9 cellular contexts compared by ENCODE assay signal in the genomic region with DNA sequence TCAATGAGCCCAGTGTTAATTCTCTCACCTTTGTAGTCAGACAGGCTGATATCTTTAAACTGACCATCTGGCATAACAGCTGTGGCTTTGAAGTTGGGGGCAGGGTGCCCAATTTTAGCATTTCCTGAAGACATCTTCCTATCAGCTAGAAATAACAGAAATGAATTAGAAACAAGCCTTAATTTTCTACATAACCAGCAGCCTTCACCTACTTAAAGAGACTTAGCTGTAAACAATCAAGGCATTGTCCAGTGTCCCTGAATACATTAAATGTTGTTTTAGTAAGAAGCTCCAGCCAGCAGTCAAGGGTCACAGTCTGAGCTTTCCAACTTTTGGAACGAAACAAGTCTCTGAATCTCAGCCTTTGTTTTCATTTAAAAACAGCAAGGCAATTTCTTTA. TPM values are rescaled to one million over a fixed set of nuclear protein-coding genes. Genes with fewer than 3 reads are reported as not detected.
DNase-seq lines count a peak whose midpoint lies in the region; ATAC-seq and TF ChIP-seq lines count a peak whose summit lies in the region.
"Had no signal": no experiment of that assay in that cellular context is flagged by ENCODE, and none has a peak within 500 bp of the region (broad histone marks: within the 10 kb centered on the region; RNA-seq: fewer than 3 reads in every experiment).

No MANE protein-coding gene starts in this region.

- POLR2A ChIA-PET in CD8-positive, alpha-beta T cell (lab: Charles Lee), result interaction anchor here (0.6 to 2.2 kb wide), 2 partner anchors 19 to 27 kb away, joined by 3 to 6 read pairs; partner anchors contain the start of genes CCDC163 and MMACHC
- POLR2A ChIA-PET in GM10248 (lab: Yijun Ruan, JAX), result interaction anchor here (1.0 to 3.7 kb wide), 6 partner anchors 19 to 797 kb away, joined by 3 to 26 read pairs (median 7); partner anchors contain the start of genes AKR1A1, CCDC163, MMACHC and TESK2

- H3K4me3 ChIP-seq in CD8-positive, alpha-beta T cell (ENCODE audit: low read depth, low read length), result no peak overlapping the region
- H3K4me3 ChIP-seq in MG63 (peak overlapping the region; percentile 84; the same call in 1 of the 2 replicates), breast epithelium (peak overlapping the region in 2 of 3 donors; percentile 11 to 29)

- CTCF ChIA-PET in CD8-positive, alpha-beta T cell (lab: Charles Lee), result interaction anchor here (1.3 to 5.0 kb wide), 4 partner anchors 8 to 51 kb away, joined by 3 to 41 read pairs (median 6); no protein-coding TSS in a partner anchor
- CTCF ChIA-PET in GM10248 (lab: Yijun Ruan, JAX), result interaction anchor here (0.7 to 6.4 kb wide), 7 partner anchors 8 to 50 kb away, joined by 3 to 64 read pairs (median 3); partner anchors contain the start of genes AKR1A1, CCDC163 and MMACHC

- TF ChIP-seq POLR2A in breast epithelium (IDR thresholded peaks at IDR 0.05), result no peak

- DNase-seq in CD8-positive, alpha-beta T cell, result no peak
- no peak for DNase-seq in MG63
- no peak for DNase-seq in breast epithelium (ENCODE audit: low spot score in 2 of 2)
- no peak for DNase-seq in naive B cell
- no peak for DNase-seq in MV-4-11 (lab: John Stamatoyannopoulos, UW)
- DNase-seq in cortex of kidney (lab: John Stamatoyannopoulos, UW), result no peak
- no peak for DNase-seq in GM10248 (ENCODE audit: extremely low spot score)
- DNase-seq: Kasumi-1 had no signal

- ATAC-seq in CD8-positive, alpha-beta T cell, result no peak
- ATAC-seq in naive B cell (ENCODE audit: low read depth in 2 of 2) (no peak), GM21367 (IDR thresholded peaks at IDR 0.05; ENCODE audit: unreplicated experiment) (no peak)

- H3K4me1 ChIP-seq in CD8-positive, alpha-beta T cell (ENCODE audit: insufficient read depth, low read length), result peaks cover 15% of the 10 kb centered on the region
- peaks cover 5 to 14% of the 10 kb centered on the region in 2 donors for H3K4me1 ChIP-seq in breast epithelium

- H3K36me3 Mint-ChIP-seq in CD8-positive, alpha-beta T cell, result peaks cover 48% of the 10 kb centered on the region
- H3K36me3 Mint-ChIP-seq in naive B cell, result peaks cover 8 to 11% of the 10 kb centered on the region in 2 donors

- TF ChIP-seq CTCF in CD8-positive, alpha-beta T cell (IDR thresholded peaks at IDR 0.05), result no peak
- no peak for TF ChIP-seq CTCF in breast epithelium (IDR thresholded peaks at IDR 0.05)
- TF ChIP-seq CTCF in GM10248 (IDR thresholded peaks at IDR 0.05; ENCODE audit: control extremely low read depth, extremely low read depth, low read depth, missing control alignments), result no peak

- no peaks in the 10 kb centered on the region for H3K9me3 ChIP-seq in CD8-positive, alpha-beta T cell (ENCODE audit: low read length)
- H3K9me3 ChIP-seq in MG63 (no peaks in the 10 kb centered on the region), breast epithelium (no peaks in the 10 kb centered on the region)

- peak overlapping the region; percentile 57 for H3K27ac Mint-ChIP-seq in CD8-positive, alpha-beta T cell
- H3K27ac Mint-ChIP-seq in naive B cell, result peak overlapping the region; percentile 34 to 93 (median 74)

- H3K27me3 ChIP-seq in CD8-positive, alpha-beta T cell (ENCODE audit: insufficient read depth, low read length), result no peaks in the 10 kb centered on the region
- H3K27me3 ChIP-seq in MG63, result no peaks in the 10 kb centered on the region
- no peaks in the 10 kb centered on the region for H3K27me3 ChIP-seq in breast epithelium

- H3K9me3 Mint-ChIP-seq in CD8-positive, alpha-beta T cell, result no peaks in the 10 kb centered on the region
- H3K9me3 Mint-ChIP-seq in naive B cell, result no peaks in the 10 kb centered on the region

- no peak overlapping the region for H3K27ac ChIP-seq in CD8-positive, alpha-beta T cell (ENCODE audit: low read depth, low read length)
- H3K27ac ChIP-seq in breast epithelium, result peak overlapping the region in 1 of 2 donors; percentile 11

- H3K4me3 Mint-ChIP-seq in CD8-positive, alpha-beta T cell, result peak overlapping the region; percentile 67
- peak overlapping the region in 7 of 8 donors; percentile 56 to 99 (median 92) for H3K4me3 Mint-ChIP-seq in naive B cell

- intact Hi-C loops in CD8-positive, alpha-beta T cell (cut with DNase I, micrococcal nuclease), result no loop called here
- intact Hi-C loops in breast epithelium (cut with DNase I; ENCODE audit: low total_unique reads), result loop anchor here (5.0 kb wide), 1 partner anchor 1542 kb away; the partner anchor contains the start of gene B4GALT2

- H3K4me1 Mint-ChIP-seq in CD8-positive, alpha-beta T cell (ENCODE audit: low read depth), result peaks cover 26% of the 10 kb centered on the region
- peaks cover 28 to 48% (median 36%) of the 10 kb centered on the region in 3 donors for H3K4me1 Mint-ChIP-seq in naive B cell

- no peaks in the 10 kb centered on the region for H3K27me3 Mint-ChIP-seq in CD8-positive, alpha-beta T cell (ENCODE audit: low read depth)
- H3K27me3 Mint-ChIP-seq in naive B cell, result no peaks in the 10 kb centered on the region

- H3K36me3 ChIP-seq in CD8-positive, alpha-beta T cell (ENCODE audit: insufficient read depth, low read length), result peaks cover 19% of the 10 kb centered on the region
- peaks cover 57% of the 10 kb centered on the region for H3K36me3 ChIP-seq in MG63
- H3K36me3 ChIP-seq in breast epithelium, result peaks cover 5% of the 10 kb centered on the region

RNA-seq across cellular contexts. Expression of gene PRDX1, which starts 2.8 kb away (rescaled TPM):
- 10 to 100 TPM; 20.4 to 27.0 TPM for total RNA-seq in CD8-positive, alpha-beta T cell
- 1,198 and 1,251 TPM in 2 replicates for total RNA-seq in MG63 (2014; rRNA removed; shearing (Covaris generic); ENCODE audit: low replicate concordance)
- 100 to 1,000 TPM; 178 to 313 (median 308) TPM for total RNA-seq in breast epithelium
- 100 to 1,000 TPM; 171 to 239 (median 203) TPM for polyA plus RNA-seq in naive B cell (ENCODE audit: low read depth in 6 of 6)

RNA-seq across cellular contexts. Expression of gene MMACHC, which starts 18.8 kb away (rescaled TPM):
- under 1 TPM; 0.14 to 0.30 TPM for total RNA-seq in CD8-positive, alpha-beta T cell
- total RNA-seq in MG63 (2014; rRNA removed; shearing (Covaris generic); ENCODE audit: low replicate concordance), result 1.0 and 1.2 TPM in 2 replicates
- total RNA-seq in breast epithelium, result 1 to 10 TPM; 2.1 to 5.1 (median 3.6) TPM
- polyA plus RNA-seq in naive B cell (ENCODE audit: low read depth in 6 of 6), result 1 to 10 TPM in 1 of 6 donors, under 1 TPM in 4, not detected in 1; 0.20 to 1.5 (median 0.41) TPM

RNA-seq across cellular contexts. Expression of gene CCDC163, which starts 19.0 kb away (rescaled TPM):
- 1 to 10 TPM; 3.9 to 4.7 TPM for total RNA-seq in CD8-positive, alpha-beta T cell
- 0.16 and 0.67 TPM in 2 replicates for total RNA-seq in MG63 (2014; rRNA removed; shearing (Covaris generic); ENCODE audit: low replicate concordance)
- total RNA-seq in breast epithelium, result 1 to 10 TPM in 2 of 3 donors, under 1 TPM in 1; 0.64 to 1.6 (median 1.3) TPM
- 1 to 10 TPM; 1.6 to 6.8 (median 5.1) TPM for polyA plus RNA-seq in naive B cell (ENCODE audit: low read depth in 6 of 6)

RNA-seq across cellular contexts. Expression of gene TESK2, which starts 27.9 kb away (rescaled TPM):
- 1 to 10 TPM; 4.6 to 5.8 TPM for total RNA-seq in CD8-positive, alpha-beta T cell
- total RNA-seq in MG63 (2014; rRNA removed; shearing (Covaris generic); ENCODE audit: low replicate concordance), result 0.25 TPM in 1 of 2 replicates, not detected in the other
- total RNA-seq in breast epithelium, result 10 to 100 TPM in 2 of 3 donors, 1 to 10 TPM in 1; 6.2 to 19.2 (median 11.1) TPM
- 10 to 100 TPM in 5 of 6 donors, 1 to 10 TPM in 1; 9.0 to 20.1 (median 12.9) TPM for polyA plus RNA-seq in naive B cell (ENCODE audit: low read depth in 6 of 6)

RNA-seq across cellular contexts. Expression of gene AKR1A1, which starts 31.7 kb away (rescaled TPM):
- total RNA-seq in CD8-positive, alpha-beta T cell, result 10 to 100 TPM; 27.2 to 31.9 TPM
- 60.7 and 93.8 TPM in 2 replicates for total RNA-seq in MG63 (2014; rRNA removed; shearing (Covaris generic); ENCODE audit: low replicate concordance)
- 10 to 100 TPM; 85.5 to 96.0 (median 89.4) TPM for total RNA-seq in breast epithelium
- 100 to 1,000 TPM; 123 to 249 (median 130) TPM for polyA plus RNA-seq in naive B cell (ENCODE audit: low read depth in 6 of 6)

Comparison
In these comparisons a context has a peak if more than half of its experiments do, and no peak if none do; other contexts are left out.
1. RNA of gene PRDX1, which starts 2.8 kb away (total RNA-seq): 1,198 to 1,251 TPM in MG63 and 178 to 313 TPM in breast epithelium; 20.4 to 27.0 TPM in CD8-positive, alpha-beta T cell; every median in the first group is over 4 times any median in the second.